In the genomic region with DNA sequence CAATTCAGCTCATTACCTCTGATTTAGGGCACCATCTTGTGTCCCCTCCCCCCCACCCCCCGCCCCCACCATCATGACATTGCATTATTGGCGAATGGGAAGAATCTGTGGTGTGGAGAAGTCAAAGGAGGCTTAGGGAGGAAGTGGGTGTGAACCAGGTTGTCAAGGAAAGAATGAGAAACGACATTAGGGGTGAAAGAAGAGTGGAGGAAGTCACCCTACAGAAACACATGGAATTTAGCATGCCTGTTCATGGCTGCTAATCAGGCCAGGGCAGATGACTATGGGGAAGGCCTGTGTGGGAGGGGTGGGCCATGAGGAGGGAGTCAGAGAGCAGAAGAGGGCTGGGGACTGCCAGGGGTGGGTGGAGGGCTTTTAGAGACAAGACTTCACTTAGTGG, we compare ENCODE assay signal across 21 cellular contexts.
DNase-seq lines count a peak whose midpoint lies in the region; ATAC-seq, FAIRE-seq and TF ChIP-seq lines count a peak whose summit lies in the region.
"Had no signal": no experiment of that assay in that cellular context is flagged by ENCODE, and none has a peak within 500 bp of the region (broad histone marks: within the 10 kb centered on the region; RNA-seq: fewer than 3 reads in every experiment).

No MANE protein-coding gene starts in this region.

- H3K27ac ChIP-seq in VCaP = peak overlapping the region; percentile 87; the same call in 1 of the 2 replicates
- H3K27ac ChIP-seq in OCI-LY7 (ENCODE audit: low read depth, low read length, poor library complexity, severe bottlenecking) = no peak overlapping the region
- H3K27ac ChIP-seq in pancreas = no peak overlapping the region
- H3K27ac ChIP-seq: BLaER1 treated with 17β-estradiol and CSF1 and Interleukin-3, amounts not matched to agents 10 nM and 100 nM had no signal

- no peak overlapping the region for H3K4me2 ChIP-seq in OCI-LY7 (ENCODE audit: low read length)
- H3K4me2 ChIP-seq: A549 had no signal

- TF ChIP-seq CTCF in VCaP (conservative IDR thresholded peaks at IDR 0.05) = no peak
- no peak for TF ChIP-seq CTCF in OCI-LY7 (conservative IDR thresholded peaks at IDR 0.05; ENCODE audit: low read length)
- no peak for TF ChIP-seq CTCF in pancreas (IDR thresholded peaks at IDR 0.05)

- FAIRE-seq in GM12892 (lab: Jason Lieb, UNC) (no peak), pancreas (lab: Jason Lieb, UNC) (no peak)
- FAIRE-seq: A549, GM12891 had no signal

- H3K36me3 ChIP-seq in OCI-LY7 (ENCODE audit: insufficient read depth, low read length) (no peaks in the 10 kb centered on the region), pancreas (peaks cover 0 to 13% (median 0%) of the 10 kb centered on the region in 3 donors)
- H3K36me3 ChIP-seq: BLaER1 treated with 17β-estradiol and CSF1 and Interleukin-3, amounts not matched to agents 10 nM and 100 nM had no signal

- H3K9me2 ChIP-seq in OCI-LY7 (ENCODE audit: insufficient read depth, low read length) = no peaks in the 10 kb centered on the region

- BruUV-seq in OCI-LY7 (replicated peaks; lab: Mats Ljungman, UMichigan) = no TSS peak

- no peak overlapping the region for H2AFZ ChIP-seq in OCI-LY7 (ENCODE audit: low read length)

- 81 to 82% methylated on average over 3 of the region's 3 CpGs for WGBS in pancreas, 2 donors

- no peaks in the 10 kb centered on the region for H3K27me3 ChIP-seq in pancreas
- H3K27me3 ChIP-seq: BLaER1 treated with 17β-estradiol and CSF1 and Interleukin-3, amounts not matched to agents 10 nM and 100 nM had no signal

- CTCF ChIA-PET in OCI-LY7 (lab: Charles Lee; ENCODE audit: unreplicated experiment) = no interaction called here

- POLR2A ChIA-PET in OCI-LY7 (lab: Charles Lee) = no interaction called here

- no peaks in the 10 kb centered on the region for H3K79me2 ChIP-seq in OCI-LY7 (ENCODE audit: insufficient read depth, low read depth, low read length)

- intact Hi-C loops in OCI-LY7 (cut with micrococcal nuclease; ENCODE audit: unreplicated experiment) = no loop called here
- intact Hi-C loops in pancreas (cut with DNase I) = no loop called here

- no peak for ATAC-seq in pancreas
- ATAC-seq in HG02885 (IDR thresholded peaks at IDR 0.05; ENCODE audit: poor library complexity, unreplicated experiment) = no peak
- ATAC-seq: A549 had no signal

- DNase-seq in A172 (ENCODE audit: low spot score) = peak; percentile 18
- peak; percentile 35 for DNase-seq in Jurkat, Clone E6-1 (ENCODE audit: low read depth, low spot score)
- DNase-seq in NOMO-1 treated with dmso at 0.1 percent for 144 hours (lab: John Stamatoyannopoulos, UW; ENCODE audit: unreplicated experiment) = peak; percentile 40
- DNase-seq in GM12892 (ENCODE audit: insufficient read length) = no peak
- DNase-seq in OCI-LY7 (ENCODE audit: low spot score) = no peak
- DNase-seq in pancreas = no peak
- DNase-seq: GDM1, GOT3, Kasumi-1, MM.1S, NCI-H1417 treated with DMSO at 0.1 percent for 48 hours, NCI-H2029 treated with DMSO at 0.1 percent for 48 hours, NCI-H510A treated with DMSO at 0.1 percent for 48 hours, NCI-H82, RPMI8226, SIG-M5 had no signal

- H3K9me3 ChIP-seq in OCI-LY7 (ENCODE audit: low read length) (no peaks in the 10 kb centered on the region), pancreas (no peaks in the 10 kb centered on the region)
- H3K9me3 ChIP-seq: A549; BLaER1 treated with 17β-estradiol and CSF1 and Interleukin-3, amounts not matched to agents 10 nM and 100 nM had no signal

- H3K4me1 ChIP-seq in OCI-LY7 (ENCODE audit: insufficient read depth, low read length, poor library complexity, severe bottlenecking) (peaks cover 5% of the 10 kb centered on the region), pancreas (no peaks in the 10 kb centered on the region)

- H4K20me1 ChIP-seq in OCI-LY7 (ENCODE audit: insufficient read depth, low read length) = no peaks in the 10 kb centered on the region
- H4K20me1 ChIP-seq: BLaER1 treated with 17β-estradiol and CSF1 and Interleukin-3, amounts not matched to agents 10 nM and 100 nM had no signal

- H3K4me3 ChIP-seq in Jurkat, Clone E6-1 (ENCODE audit: low read length) = no peak overlapping the region
- no peak overlapping the region for H3K4me3 ChIP-seq in OCI-LY7 (ENCODE audit: low read depth, low read length, poor library complexity, severe bottlenecking)
- no peak overlapping the region for H3K4me3 ChIP-seq in pancreas
- H3K4me3 ChIP-seq: A549; BLaER1 treated with 17β-estradiol and CSF1 and Interleukin-3, amounts not matched to agents 10 nM and 100 nM had no signal

- no peak for TF ChIP-seq POLR2A in GM12892 (IDR thresholded peaks at IDR 0.05; ENCODE audit: low read depth, low read length)

Comparison
In these comparisons a context has a peak if more than half of its experiments do, and no peak if none do; other contexts are left out.
1. DNase-seq: peak in A172 (single experiment), Jurkat, Clone E6-1 (single experiment) and NOMO-1 treated with dmso at 0.1 percent for 144 hours (single experiment); none in GM12892 (single experiment), OCI-LY7 (single experiment) and pancreas (0 of 6).